In the genomic region with DNA sequence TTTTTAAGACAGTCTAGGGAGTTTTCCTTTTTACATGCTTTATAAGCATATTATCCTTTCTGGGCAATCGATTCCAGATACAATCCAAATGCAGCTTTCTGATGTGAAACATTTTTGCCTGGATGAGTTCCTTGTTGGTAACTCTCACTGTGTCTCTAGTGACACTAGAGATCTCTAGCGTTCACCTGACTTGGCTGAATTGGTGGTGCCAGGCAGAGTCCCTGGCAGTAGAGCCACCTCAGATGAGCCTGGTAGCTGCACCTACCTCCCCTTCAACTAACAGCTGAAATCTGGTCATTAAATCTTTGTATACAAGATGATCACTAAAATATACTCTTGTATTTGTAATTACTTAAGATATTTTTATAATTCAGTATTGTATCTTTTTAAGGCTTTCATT, we compare ENCODE assay signal across 27 cellular contexts.
"Had no signal": no experiment of that assay in that cellular context is flagged by ENCODE, and none has a peak within 500 bp of the region (broad histone marks: within the 10 kb centered on the region; RNA-seq: fewer than 3 reads in every experiment).

No MANE protein-coding gene starts in this region.

- H3K27ac ChIP-seq: heart right ventricle, hepatocyte, left lung, lower lobe of right lung, neural progenitor cell, neutrophil, parathyroid adenoma, psoas muscle, skin epidermis, stomach, tibial artery, upper lobe of right lung had no signal

- ATAC-seq: heart right ventricle; left lung; lower lobe of right lung; naive thymus-derived CD8-positive, alpha-beta T cell; sciatic nerve; stimulated activated naive B cell treated with anti-CD40 and anti-IgM and Interleukin-4, amounts not matched to agents 10 μg/mL and 1 μg/mL and 100 μg/mL, for 72 hours; stimulated activated naive CD8-positive, alpha-beta T cell treated with anti-CD3 and anti-CD28 coated beads, Interleukin-15, Interleukin-2, amounts not matched to agents 100 U/mL and 50 U/mL, for 24 hours; upper lobe of right lung had no signal

- H3K36me3 ChIP-seq: neural progenitor cell had no signal

- DNase-seq: heart right ventricle; islet precursor cell; left lung; lower lobe of right lung; mammary epithelial cell; mesenchymal stem cell; naive thymus-derived CD8-positive, alpha-beta T cell; nephron progenitor cell; occipital lobe; psoas muscle; stimulated activated CD4-positive, alpha-beta T cell treated with anti-CD3 and anti-CD28 coated beads, Interleukin-12 subunit alpha, Interleukin-12 subunit beta, amount 100 ng/mL, for 4 hours; stimulated activated CD4-positive, alpha-beta T cell treated with anti-CD3 and anti-CD28 coated beads, Interleukin-15, amount 100 ng/mL, for 24 hours; stimulated activated CD4-positive, alpha-beta T cell treated with anti-CD3 and anti-CD28 coated beads, Interleukin-2, amount 100 ng/mL, for 24 hours; stimulated activated CD4-positive, alpha-beta T cell treated with anti-CD3 and anti-CD28 coated beads, Interleukin-4, amount 100 ng/mL, for 1 hour; stimulated activated naive B cell treated with anti-CD40 and anti-IgM and Interleukin-4, amounts not matched to agents 10 μg/mL and 1 μg/mL and 100 μg/mL, for 72 hours; stimulated activated naive CD8-positive, alpha-beta T cell treated with anti-CD3 and anti-CD28 coated beads, Interleukin-15, Interleukin-2, amounts not matched to agents 100 U/mL and 50 U/mL, for 24 hours; stomach; testis; tibial artery; trophoblast cell; upper lobe of right lung had no signal

- H2AFZ ChIP-seq: hepatocyte, neural progenitor cell, parathyroid adenoma had no signal

- H3K4me3 ChIP-seq: heart right ventricle, hepatocyte, left lung, lower lobe of right lung, neural progenitor cell, psoas muscle, skin epidermis, stomach, testis, tibial artery, upper lobe of right lung had no signal

- H3K9me3 ChIP-seq: heart right ventricle, left lung, lower lobe of right lung, neutrophil, psoas muscle, stomach, testis, tibial artery, upper lobe of right lung had no signal

- H3K4me2 ChIP-seq: hepatocyte, neural progenitor cell had no signal

- H3K27me3 ChIP-seq: heart right ventricle, hepatocyte, left lung, neural progenitor cell, neutrophil, stomach, testis, tibial artery, upper lobe of right lung had no signal

- H3K9ac ChIP-seq: neural progenitor cell, parathyroid adenoma had no signal
